ENCODE assay signal across 26 cellular contexts in genomic region chr2:119192893-119193292, GRCh38. TPM values are rescaled to one million over a fixed set of nuclear protein-coding genes. Genes with fewer than 3 reads are reported as not detected.
"Had no signal": no experiment of that assay in that cellular context is flagged by ENCODE, and none has a peak within 500 bp of the region (broad histone marks: within the 10 kb centered on the region; RNA-seq: fewer than 3 reads in every experiment).

No MANE protein-coding gene starts in this region.

- H3K27ac ChIP-seq: RWPE1 had no signal

- DNase-seq: IMR-90; Kasumi-1; KG1; MM.1S; NCI-H1092 treated with DMSO at 0.1 percent for 48 hours; NCI-H1436; NCI-H1694 treated with DMSO at 0.1 percent for 48 hours; NCI-H1930; NCI-H2081; NCI-H2107; NCI-H2227 treated with DMSO at 0.1 percent for 48 hours; NCI-H524; NCI-H526 treated with DMSO at 0.1 percent for 48 hours; NCI-H748 treated with DMSO at 0.1 percent for 48 hours; NK-92 treated with Interleukin-12 subunit alpha and Interleukin-12 subunit beta, amount 100 ng/mL, for 24 hours; PC-3; SHP77; T-helper 1 cell had no signal

- ATAC-seq: Panc1, PC-3, SK-N-SH treated with all-trans-retinoic acid at 6 μM for 48 hours had no signal

RNA-seq across cellular contexts. Expression of gene STEAP3, which starts 30.7 kb away (rescaled TPM):
- total RNA-seq: OCI-LY7 had no signal

RNA-seq across cellular contexts. Expression of gene C1QL2, which starts 34.3 kb away (rescaled TPM):
- total RNA-seq: HT-29, IMR-90, M059J, NCI-H460, OCI-LY7, PC-3, SK-MEL-5 had no signal
- polyA plus RNA-seq: IMR-90 had no signal
